21 cellular contexts compared by ENCODE assay signal in the genomic region with DNA sequence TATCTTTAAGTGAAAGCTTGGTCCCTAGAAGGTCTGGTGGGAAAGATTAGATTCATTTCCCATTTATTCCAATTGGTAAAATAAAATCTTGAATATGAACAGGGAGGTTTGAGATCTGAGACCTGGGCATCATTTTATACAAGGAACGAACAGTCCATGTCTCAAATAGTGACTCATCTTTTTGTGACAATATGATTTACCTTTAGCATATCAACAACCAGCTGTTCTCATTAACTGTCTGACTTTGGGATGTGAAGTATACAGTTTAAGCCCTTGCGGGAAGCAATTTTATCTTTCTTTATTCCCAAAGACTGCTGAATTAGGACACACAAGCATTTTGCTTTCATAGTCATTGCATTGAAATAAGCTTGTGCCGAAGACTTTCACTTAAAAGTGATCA.
A peak's percentile ranks its signal among the peaks of the same experiment; 100 is the strongest.
DNase-seq lines count a peak whose midpoint lies in the region; ATAC-seq lines count a peak whose summit lies in the region.
"Had no signal": no experiment of that assay in that cellular context is flagged by ENCODE, and none has a peak within 500 bp of the region (broad histone marks: within the 10 kb centered on the region; RNA-seq: fewer than 3 reads in every experiment).

No MANE protein-coding gene starts in this region.

- ATAC-seq in GM19397 (IDR thresholded peaks at IDR 0.05; ENCODE audit: unreplicated experiment) (no peak), HG03159 (IDR thresholded peaks at IDR 0.05; ENCODE audit: unreplicated experiment) (no peak)
- ATAC-seq: GM12878 had no signal

- DNase-seq in LHCN-M2 (ENCODE audit: low read depth) (peak; percentile 65), pons (ENCODE audit: low spot score) (peak; percentile 5), NOMO-1 treated with dmso at 0.1 percent for 144 hours (lab: John Stamatoyannopoulos, UW; ENCODE audit: unreplicated experiment) (no peak)
- DNase-seq: 8988T; ACHN; BE2C; C1 segment of cervical spinal cord; CD4-positive, alpha-beta memory T cell; CD4-positive, CD25-positive, alpha-beta regulatory T cell; CD8-positive, alpha-beta memory T cell; COR-L47; DMS 273 treated with DMSO at 0.1 percent for 48 hours; DMS153; DMS53; DMS79; DND-41; EL; GDM1 had no signal
